Comparison of ENCODE assay signal across 13 cellular contexts in genomic region chr9:79610019-79610760, GRCh38. TPM values are rescaled to one million over a fixed set of nuclear protein-coding genes. Genes with fewer than 3 reads are reported as not detected.
DNase-seq lines count a peak whose midpoint lies in the region; ATAC-seq and TF ChIP-seq lines count a peak whose summit lies in the region.
"Had no signal": no experiment of that assay in that cellular context is flagged by ENCODE, and none has a peak within 500 bp of the region (broad histone marks: within the 10 kb centered on the region; RNA-seq: fewer than 3 reads in every experiment).

No MANE protein-coding gene starts in this region.

- peaks cover 0 to 8% (median 0%) of the 10 kb centered on the region in 8 donors for H3K9me3 ChIP-seq in spleen
- H3K9me3 ChIP-seq: A549, right lobe of liver had no signal

- intact Hi-C loops in spleen (cut with DNase I; ENCODE audit: low total_unique reads) = no loop called here

- H3K4me1 ChIP-seq in spleen = peaks cover 6 to 84% (median 38%) of the 10 kb centered on the region in 6 donors
- H3K4me1 ChIP-seq: right lobe of liver had no signal

- H3K4me3 ChIP-seq in fibroblast of villous mesenchyme (ENCODE audit: low read depth, low read length) (no peak overlapping the region), spleen (peak overlapping the region in 1 of 8 donors; percentile 19)
- H3K4me3 ChIP-seq: A549, right lobe of liver had no signal

- no peak for TF ChIP-seq POLR2A in spleen (IDR thresholded peaks at IDR 0.05)

- H3K36me3 ChIP-seq in spleen = peaks cover 0 to 10% (median 0%) of the 10 kb centered on the region in 6 donors
- H3K36me3 ChIP-seq: right lobe of liver had no signal

- no peaks in the 10 kb centered on the region for H3K27me3 ChIP-seq in spleen (replicated peaks in 1 of 7)
- H3K27me3 ChIP-seq: right lobe of liver had no signal

- 65 to 89% (median 86%) methylated on average over 7 of the region's 7 CpGs for WGBS in spleen, 5 donors

- TF ChIP-seq CTCF in fibroblast of villous mesenchyme (IDR thresholded peaks at IDR 0.05; ENCODE audit: insufficient read depth, low read depth, low read length) (no peak), spleen (IDR thresholded peaks at IDR 0.05 in 8 of 11, conservative IDR thresholded peaks at IDR 0.05 in 3 of 11) (no peak)

- H3K27ac ChIP-seq in spleen = peak overlapping the region in 6 of 8 donors; percentile 71 to 84 (median 78)
- H3K27ac ChIP-seq: right lobe of liver had no signal

- DNase-seq in NCI-H748 (lab: John Stamatoyannopoulos, UW; ENCODE audit: unreplicated experiment) = peak; percentile 50
- no peak for DNase-seq in NCI-H748 treated with DMSO at 0.1 percent for 48 hours (lab: John Stamatoyannopoulos, UW)
- peak; percentile 87 for DNase-seq in RPMI7951 (ENCODE audit: low read depth)
- peak; percentile 42 for DNase-seq in fibroblast of villous mesenchyme (ENCODE audit: low read depth)
- DNase-seq in spleen = no peak
- DNase-seq in germinal center (ENCODE audit: low spot score) = no peak
- DNase-seq: activated T-cell treated with anti-CD3 and anti-CD28 coated beads, Interleukin-2, amount 50 U/mL, for 24 hours; central memory CD4-positive, alpha-beta T cell; NCI-H1436 treated with DMSO at 0.1 percent for 48 hours; right lobe of liver had no signal

- ATAC-seq in GM21619 (IDR thresholded peaks at IDR 0.05; ENCODE audit: unreplicated experiment) (no peak), GM19452 (IDR thresholded peaks at IDR 0.05; ENCODE audit: unreplicated experiment) (no peak)

RNA-seq across cellular contexts. Expression of gene TLE4, which starts 38.4 kb away (rescaled TPM):
- 16.4 and 19.1 TPM in 2 replicates for total RNA-seq in RPMI7951 (2014; rRNA removed; shearing (Covaris generic))
- total RNA-seq in fibroblast of villous mesenchyme = 48.3 and 79.0 TPM in 2 replicates
- total RNA-seq in spleen = 10 to 100 TPM; 67.3 to 92.8 (median 76.4) TPM
- 10 to 100 TPM in 1 of 3 donors, 1 to 10 TPM in 2; 7.8 to 12.4 (median 9.0) TPM for polyA plus RNA-seq in spleen

Comparison
In these comparisons a context has a peak if more than half of its experiments do, and no peak if none do; other contexts are left out.
1. DNase-seq: peak in NCI-H748 (single experiment), RPMI7951 (single experiment) and fibroblast of villous mesenchyme (single experiment); none in NCI-H748 treated with DMSO at 0.1 percent for 48 hours (single experiment), spleen (single experiment) and germinal center (single experiment).